ENCODE assay signal across 1 cellular context in the genomic region with DNA sequence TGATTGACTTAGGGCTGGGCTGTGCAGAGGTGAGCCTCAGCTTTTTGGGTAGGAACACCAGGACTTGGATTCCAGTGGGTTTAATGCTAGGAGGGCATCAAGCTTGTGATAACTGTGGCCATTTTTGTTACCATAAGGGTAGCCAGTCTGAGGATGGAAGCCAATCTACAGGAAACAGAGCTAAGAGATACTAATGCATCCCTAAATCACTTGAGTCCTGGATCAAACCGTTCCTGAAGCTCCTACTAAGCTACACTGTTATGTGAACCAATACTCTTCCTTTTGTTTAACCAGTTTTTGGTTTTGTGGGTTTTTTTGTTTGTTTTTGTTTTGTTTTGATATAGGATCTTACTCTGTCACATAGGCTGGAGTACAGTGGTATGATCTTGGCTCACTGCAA.
TF ChIP-seq lines count a peak whose summit lies in the region.

No MANE protein-coding gene starts in this region.

TF ChIP-seq in WTC11, 78 proteins besides CTCF, POLR2A, EP300 and RAD21 (continued from another document):
- TF ChIP-seq, protein P1, sequence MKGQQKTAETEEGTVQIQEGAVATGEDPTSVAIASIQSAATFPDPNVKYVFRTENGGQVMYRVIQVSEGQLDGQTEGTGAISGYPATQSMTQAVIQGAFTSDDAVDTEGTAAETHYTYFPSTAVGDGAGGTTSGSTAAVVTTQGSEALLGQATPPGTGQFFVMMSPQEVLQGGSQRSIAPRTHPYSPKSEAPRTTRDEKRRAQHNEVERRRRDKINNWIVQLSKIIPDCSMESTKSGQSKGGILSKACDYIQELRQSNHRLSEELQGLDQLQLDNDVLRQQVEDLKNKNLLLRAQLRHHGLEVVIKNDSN (CRISPR knock-in tag; IDR thresholded peaks at IDR 0.05) = no peak
- TF ChIP-seq ZNF396 (CRISPR knock-in tag; IDR thresholded peaks at IDR 0.05; ENCODE audit: borderline replicate concordance) = no peak
- no peak for TF ChIP-seq ESRRA (CRISPR knock-in tag; IDR thresholded peaks at IDR 0.05; ENCODE audit: borderline replicate concordance)
